9 cellular contexts compared by ENCODE assay signal in the genomic region with DNA sequence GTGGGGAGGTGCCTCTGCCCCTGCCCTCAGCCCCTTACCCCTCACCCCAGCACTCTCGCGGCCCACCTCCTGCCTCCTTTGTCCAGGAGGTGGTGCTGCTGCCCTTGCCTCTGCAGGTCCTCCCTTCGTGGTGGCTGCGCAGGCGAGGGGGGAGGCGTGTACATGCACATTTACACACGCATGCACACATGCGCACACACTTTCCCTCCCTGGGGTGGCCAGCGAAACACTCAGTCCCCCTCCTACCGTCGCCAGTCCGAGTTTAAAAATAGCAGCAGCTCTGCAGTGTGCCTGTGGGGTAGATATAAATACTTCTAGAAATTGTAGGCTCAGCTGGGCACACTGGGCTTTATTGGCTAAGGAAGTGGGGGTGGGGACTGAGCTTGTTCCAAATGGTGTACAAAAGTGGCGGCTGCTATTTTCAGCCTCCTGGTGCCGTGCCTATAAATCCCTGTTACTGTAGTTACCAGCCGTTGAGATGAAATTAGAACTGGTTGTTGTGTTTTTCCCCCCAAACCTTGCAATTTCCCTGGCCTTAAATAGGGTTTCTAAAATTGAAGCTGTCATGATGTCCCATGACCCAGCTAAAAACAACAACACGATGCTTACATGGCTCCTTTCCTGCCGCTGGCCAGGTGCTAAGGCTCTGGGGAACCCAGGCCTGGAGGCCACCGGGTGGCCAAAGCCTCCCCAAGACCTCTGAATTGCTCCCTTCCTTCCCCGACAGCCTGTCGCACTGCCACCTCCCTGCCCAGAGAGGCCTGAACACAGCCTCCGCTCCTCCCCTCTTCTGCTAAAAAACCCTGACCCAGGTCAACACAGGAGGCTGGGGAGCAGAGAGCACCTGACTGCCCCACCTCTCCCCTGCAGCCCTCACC. TPM values are rescaled to one million over a fixed set of nuclear protein-coding genes. Genes with fewer than 3 reads are reported as not detected.
DNase-seq lines count a peak whose midpoint lies in the region; ATAC-seq and TF ChIP-seq lines count a peak whose summit lies in the region.
"Had no signal": no experiment of that assay in that cellular context is flagged by ENCODE, and none has a peak within 500 bp of the region (broad histone marks: within the 10 kb centered on the region; RNA-seq: fewer than 3 reads in every experiment).

No MANE protein-coding gene starts in this region.

- no peaks in the 10 kb centered on the region for H3K9me3 Mint-ChIP-seq in progenitor cell of endocrine pancreas (ENCODE audit: low read depth)
- no peaks in the 10 kb centered on the region for H3K9me3 Mint-ChIP-seq in activated naive CD8-positive, alpha-beta T cell treated with anti-CD3 and anti-CD28 coated beads, Interleukin-2, amount 50 U/mL, for 24 hours

- peak overlapping the region; percentile 59 for H3K27ac Mint-ChIP-seq in progenitor cell of endocrine pancreas
- H3K27ac Mint-ChIP-seq in activated naive CD8-positive, alpha-beta T cell treated with anti-CD3 and anti-CD28 coated beads, Interleukin-2, amount 50 U/mL, for 24 hours: no peak overlapping the region

- H3K4me1 Mint-ChIP-seq in progenitor cell of endocrine pancreas (ENCODE audit: low read depth): no peaks in the 10 kb centered on the region
- H3K4me1 Mint-ChIP-seq in activated naive CD8-positive, alpha-beta T cell treated with anti-CD3 and anti-CD28 coated beads, Interleukin-2, amount 50 U/mL, for 24 hours: no peaks in the 10 kb centered on the region

- H3K36me3 ChIP-seq in PC-9 (ENCODE audit: low read depth): peaks cover 25% of the 10 kb centered on the region

- no peaks in the 10 kb centered on the region for H3K9me3 ChIP-seq in PC-9 (ENCODE audit: insufficient read depth, low read depth)

- no peaks in the 10 kb centered on the region for H3K27me3 ChIP-seq in PC-9 (ENCODE audit: insufficient read depth, low read depth)

- H3K79me2 ChIP-seq in PC-9 (ENCODE audit: low read depth): no peaks in the 10 kb centered on the region

- CTCF ChIA-PET in PC-9 (lab: Charles Lee): no interaction called here

- ATAC-seq in GM19328 (IDR thresholded peaks at IDR 0.05; ENCODE audit: unreplicated experiment) (no peak), HG03439 (IDR thresholded peaks at IDR 0.05; ENCODE audit: unreplicated experiment) (no peak)
- ATAC-seq in activated naive CD8-positive, alpha-beta T cell treated with anti-CD3 and anti-CD28 coated beads, Interleukin-2, amount 50 U/mL, for 24 hours: no peak

- no peak overlapping the region for H3K27ac ChIP-seq in PC-9
- H3K27ac ChIP-seq: epithelial cell of prostate had no signal

- H3K9me2 ChIP-seq in PC-9 (ENCODE audit: insufficient read depth): no peaks in the 10 kb centered on the region

- no peaks in the 10 kb centered on the region for H3F3A ChIP-seq in PC-9 (ENCODE audit: insufficient read depth, low read depth)

- H3K27me3 Mint-ChIP-seq in progenitor cell of endocrine pancreas: no peaks in the 10 kb centered on the region
- no peaks in the 10 kb centered on the region for H3K27me3 Mint-ChIP-seq in activated naive CD8-positive, alpha-beta T cell treated with anti-CD3 and anti-CD28 coated beads, Interleukin-2, amount 50 U/mL, for 24 hours

- TF ChIP-seq CTCF in PC-9 (conservative IDR thresholded peaks at IDR 0.05) (peak; percentile 51), fibroblast of villous mesenchyme (IDR thresholded peaks at IDR 0.05; ENCODE audit: insufficient read depth, low read depth, low read length) (peak; percentile 59), progenitor cell of endocrine pancreas (IDR thresholded peaks at IDR 0.05; ENCODE audit: unreplicated experiment) (peak; percentile 46)

- H3K4me3 ChIP-seq in PC-9 (no peak overlapping the region), fibroblast of villous mesenchyme (ENCODE audit: low read depth, low read length) (no peak overlapping the region)

- POLR2A ChIA-PET in PC-9 (lab: Charles Lee; ENCODE audit: unreplicated experiment): no interaction called here

- H3K36me3 Mint-ChIP-seq in progenitor cell of endocrine pancreas (ENCODE audit: insufficient read depth): peaks cover 16% of the 10 kb centered on the region
- H3K36me3 Mint-ChIP-seq in activated naive CD8-positive, alpha-beta T cell treated with anti-CD3 and anti-CD28 coated beads, Interleukin-2, amount 50 U/mL, for 24 hours (ENCODE audit: low read depth): peaks cover 5% of the 10 kb centered on the region

- H2AFZ ChIP-seq in PC-9: no peak overlapping the region

- H4K20me1 ChIP-seq in PC-9 (ENCODE audit: insufficient read depth): no peaks in the 10 kb centered on the region; the same call in 1 of the 2 replicates

- H3K4me2 ChIP-seq in PC-9: no peak overlapping the region

- BruUV-seq in PC-9 (replicated peaks; lab: Mats Ljungman, UMichigan): no TSS peak

- H3K4me3 Mint-ChIP-seq in progenitor cell of endocrine pancreas (ENCODE audit: low read depth): no peak overlapping the region
- H3K4me3 Mint-ChIP-seq in activated naive CD8-positive, alpha-beta T cell treated with anti-CD3 and anti-CD28 coated beads, Interleukin-2, amount 50 U/mL, for 24 hours: no peak overlapping the region

- peak; percentile 86 for DNase-seq in EH (ENCODE audit: low read depth)
- DNase-seq in PC-9: no peak
- DNase-seq in fibroblast of villous mesenchyme (ENCODE audit: low read depth): peak; percentile 49
- no peak for DNase-seq in progenitor cell of endocrine pancreas (ENCODE audit: low spot score, unreplicated experiment)
- no peak for DNase-seq in DMS79 (lab: John Stamatoyannopoulos, UW)
- no peak for DNase-seq in activated naive CD8-positive, alpha-beta T cell treated with anti-CD3 and anti-CD28 coated beads, Interleukin-2, amount 50 U/mL, for 24 hours

- intact Hi-C loops in PC-9 (cut with micrococcal nuclease; ENCODE audit: unreplicated experiment): no loop called here

- H3K4me1 ChIP-seq in PC-9 (replicated peaks; ENCODE audit: insufficient read depth): no peaks in the 10 kb centered on the region

RNA-seq across cellular contexts. Expression of a gene that starts 12.4 kb away (rescaled TPM):
- total RNA-seq in PC-9 (2021) (52.0 and 55.9 TPM in 2 replicates), fibroblast of villous mesenchyme (14.2 TPM in 2 replicates), progenitor cell of endocrine pancreas (64.2 and 67.3 TPM in 2 replicates)

RNA-seq across cellular contexts. Expression of a gene that starts 14.4 kb away (rescaled TPM):
- total RNA-seq in PC-9 (2021) (not detected in 2 replicates), fibroblast of villous mesenchyme (under 0.01 TPM in 1 of 2 replicates, not detected in the other), progenitor cell of endocrine pancreas (2.6 and 3.0 TPM in 2 replicates)

RNA-seq across cellular contexts. Expression of a gene that starts 40.9 kb away (rescaled TPM):
- total RNA-seq in PC-9 (2021) (7.1 and 9.7 TPM in 2 replicates), fibroblast of villous mesenchyme (2.3 and 3.0 TPM in 2 replicates), progenitor cell of endocrine pancreas (6.5 and 7.0 TPM in 2 replicates)

Comparison
In these comparisons a context has a peak if more than half of its experiments do, and no peak if none do; other contexts are left out.
1. DNase-seq: peak in EH (single experiment) and fibroblast of villous mesenchyme (single experiment); none in PC-9 (0 of 2), progenitor cell of endocrine pancreas (single experiment), DMS79 (single experiment) and activated naive CD8-positive, alpha-beta T cell treated with anti-CD3 and anti-CD28 coated beads, Interleukin-2, amount 50 U/mL, for 24 hours (single experiment).
2. Peak in every context shown above with its lines, with median percentiles within 50 percentile points of each other: CTCF ChIP-seq.